ENCODE assay signal across 1 cellular context in the genomic region with DNA sequence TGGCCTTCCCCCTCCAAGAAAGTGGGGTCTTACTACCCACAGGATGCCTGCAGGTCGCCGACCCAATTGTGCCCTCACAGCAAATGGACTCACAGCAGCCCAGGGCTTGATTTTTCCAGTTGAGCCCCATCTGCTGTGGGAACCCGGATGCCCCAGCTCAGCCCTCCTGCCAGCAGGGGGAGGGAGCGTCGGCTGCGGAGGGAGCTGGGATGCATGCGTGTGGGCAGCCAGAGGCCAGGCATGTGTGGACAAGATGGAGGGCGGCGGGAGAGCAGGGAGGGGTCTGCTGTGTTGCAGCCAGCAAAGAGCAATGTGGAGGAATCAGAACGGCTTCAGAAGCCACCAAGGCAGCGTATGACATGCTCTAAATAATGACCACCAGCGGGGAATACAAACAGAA.
TF ChIP-seq lines count a peak whose summit lies in the region.

No MANE protein-coding gene starts in this region.

TF ChIP-seq in IMR-90, 13 proteins besides CTCF, POLR2A, EP300 and RAD21 (continued from another document):
- TF ChIP-seq SMC3 (IDR thresholded peaks at IDR 0.05; ENCODE audit: low read depth, low read length) (no peak), RFX5 (IDR thresholded peaks at IDR 0.05; ENCODE audit: low read depth, low read length) (no peak), RCOR1 (IDR thresholded peaks at IDR 0.05; ENCODE audit: insufficient replicate concordance, low read length) (no peak), BHLHE40 (IDR thresholded peaks at IDR 0.05; ENCODE audit: low read depth, low read length) (no peak), MAFK (IDR thresholded peaks at IDR 0.05; ENCODE audit: low read depth, low read length) (no peak), CHD1 (IDR thresholded peaks at IDR 0.05; ENCODE audit: low read depth, low read length) (no peak), MXI1 (IDR thresholded peaks at IDR 0.05; ENCODE audit: borderline replicate concordance, low read depth, low read length) (no peak), FOS (IDR thresholded peaks at IDR 0.05; ENCODE audit: low read depth, low read length) (no peak)
